ENCODE assay signal across 33 cellular contexts in the genomic region with DNA sequence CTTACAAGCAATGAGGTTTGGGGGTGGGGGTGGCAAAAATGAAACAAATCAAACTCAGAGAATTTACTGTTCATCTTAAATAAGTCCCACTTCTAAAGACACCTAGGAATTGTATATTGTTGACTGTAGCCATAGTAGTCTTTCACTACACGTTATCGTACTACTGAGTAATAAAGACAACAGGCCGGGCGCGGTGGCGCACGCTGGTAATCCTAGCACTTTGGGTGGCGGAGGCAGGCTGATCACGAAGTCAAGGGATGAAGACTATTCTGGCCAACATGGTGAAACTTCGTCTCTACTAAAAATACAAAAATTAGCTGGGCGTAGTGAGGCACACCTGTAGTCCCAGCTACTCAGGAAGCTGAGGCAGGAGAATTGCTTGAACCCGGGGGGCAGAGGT.
"Had no signal": no experiment of that assay in that cellular context is flagged by ENCODE, and none has a peak within 500 bp of the region (broad histone marks: within the 10 kb centered on the region; RNA-seq: fewer than 3 reads in every experiment).

No MANE protein-coding gene starts in this region.

- H3K4me3 ChIP-seq: breast epithelium had no signal

- H3K27ac ChIP-seq: brain microvascular endothelial cell, breast epithelium, VCaP had no signal

- H3K27ac Mint-ChIP-seq: activated CD4-positive, alpha-beta memory T cell treated with anti-CD3 and anti-CD28 coated beads, Interleukin-2, amount 10 ng/mL, durations not matched to agents 7 days and 5 days; activated CD4-positive, alpha-beta T cell treated with anti-CD3 and anti-CD28 coated beads for 36 hours; activated CD4-positive, alpha-beta T cell treated with anti-CD3 and anti-CD28 coated beads, Interleukin-2, amount 10 ng/mL, durations not matched to agents 7 days and 5 days; activated CD8-positive, alpha-beta memory T cell treated with anti-CD3 and anti-CD28 coated beads, Interleukin-2, amount 10 ng/mL, durations not matched to agents 7 days and 5 days; activated CD8-positive, alpha-beta T cell treated with anti-CD3 and anti-CD28 coated beads, Interleukin-2, amount 10 ng/mL, durations not matched to agents 7 days and 5 days; activated naive CD4-positive, alpha-beta T cell treated with anti-CD3 and anti-CD28 coated beads, Interleukin-2, amount 10 ng/mL, durations not matched to agents 7 days and 5 days; activated naive CD4-positive, alpha-beta T cell treated with anti-CD3 and anti-CD28 coated beads, Interleukin-2, amount 50 U/mL, for 24 hours; activated naive CD8-positive, alpha-beta T cell; activated naive CD8-positive, alpha-beta T cell treated with anti-CD3 and anti-CD28 coated beads, Interleukin-2, amount 10 ng/mL, durations not matched to agents 7 days and 5 days; activated naive CD8-positive, alpha-beta T cell treated with anti-CD3 and anti-CD28 coated beads, Interleukin-2, amount 50 U/mL, for 24 hours; activated T-cell treated with anti-CD3 and anti-CD28 coated beads, Interleukin-2, amount 50 U/mL, for 24 hours; activated T-helper 2 cell treated with anti-CD3 and anti-CD28 coated beads, Interferon-gamma antibody, Interleukin-2, Interleukin-4, amounts not matched to agents 10 μg/mL and 5 μg/mL and 100 μg/mL, durations not matched to agents 14 hours and 24 hours and 36 hours; T-helper 1 cell treated with Interleukin-12 subunit alpha and Interleukin-12 subunit beta and Interleukin-4 antibody, amounts not matched to agents 30 μg/mL and 1 μg/mL, for 36 hours; T-helper 2 cell treated with Interferon-gamma antibody and Interleukin-4, amounts not matched to agents 5 μg/mL and 100 μg/mL, for 36 hours had no signal

- H3K4me3 Mint-ChIP-seq: activated CD4-positive, alpha-beta memory T cell treated with anti-CD3 and anti-CD28 coated beads, Interleukin-2, amount 10 ng/mL, durations not matched to agents 7 days and 5 days; activated CD4-positive, alpha-beta T cell treated with anti-CD3 and anti-CD28 coated beads for 36 hours; activated CD4-positive, alpha-beta T cell treated with anti-CD3 and anti-CD28 coated beads, Interleukin-2, amount 10 ng/mL, durations not matched to agents 7 days and 5 days; activated CD8-positive, alpha-beta memory T cell treated with anti-CD3 and anti-CD28 coated beads, Interleukin-2, amount 10 ng/mL, durations not matched to agents 7 days and 5 days; activated CD8-positive, alpha-beta T cell treated with anti-CD3 and anti-CD28 coated beads, Interleukin-2, amount 10 ng/mL, durations not matched to agents 7 days and 5 days; activated naive CD4-positive, alpha-beta T cell treated with anti-CD3 and anti-CD28 coated beads, Interleukin-2, amount 10 ng/mL, durations not matched to agents 7 days and 5 days; activated naive CD4-positive, alpha-beta T cell treated with anti-CD3 and anti-CD28 coated beads, Interleukin-2, amount 50 U/mL, for 24 hours; activated naive CD8-positive, alpha-beta T cell; activated naive CD8-positive, alpha-beta T cell treated with anti-CD3 and anti-CD28 coated beads, Interleukin-2, amount 10 ng/mL, durations not matched to agents 7 days and 5 days; activated naive CD8-positive, alpha-beta T cell treated with anti-CD3 and anti-CD28 coated beads, Interleukin-2, amount 50 U/mL, for 24 hours; activated T-cell treated with anti-CD3 and anti-CD28 coated beads, Interleukin-2, amount 50 U/mL, for 24 hours; T-helper 1 cell treated with Interleukin-12 subunit alpha and Interleukin-12 subunit beta and Interleukin-4 antibody, amounts not matched to agents 30 μg/mL and 1 μg/mL, for 36 hours; T-helper 2 cell treated with Interferon-gamma antibody and Interleukin-4, amounts not matched to agents 5 μg/mL and 100 μg/mL, for 36 hours had no signal

- ATAC-seq: activated CD4-positive, alpha-beta T cell treated with anti-CD3 and anti-CD28 coated beads for 36 hours; activated CD4-positive, CD25-positive, alpha-beta regulatory T cell treated with anti-CD3 and anti-CD28 coated beads, Interleukin-2, amount 50 U/mL, for 24 hours; activated CD8-positive, alpha-beta memory T cell treated with anti-CD3 and anti-CD28 coated beads, Interleukin-2, amount 10 ng/mL, durations not matched to agents 7 days and 5 days; activated CD8-positive, alpha-beta T cell treated with anti-CD3 and anti-CD28 coated beads, Interleukin-2, amount 10 ng/mL, durations not matched to agents 7 days and 5 days; activated naive CD8-positive, alpha-beta T cell treated with anti-CD3 and anti-CD28 coated beads, Interleukin-2, amount 50 U/mL, for 24 hours had no signal

- H3K27me3 Mint-ChIP-seq: activated naive CD4-positive, alpha-beta T cell treated with anti-CD3 and anti-CD28 coated beads, Interleukin-2, amount 50 U/mL, for 24 hours; activated naive CD8-positive, alpha-beta T cell; activated naive CD8-positive, alpha-beta T cell treated with anti-CD3 and anti-CD28 coated beads, Interleukin-2, amount 50 U/mL, for 24 hours had no signal

- H3K4me1 ChIP-seq: breast epithelium had no signal

- DNase-seq: activated CD4-positive, alpha-beta memory T cell treated with anti-CD3 and anti-CD28 coated beads, Interleukin-2, amount 10 ng/mL, durations not matched to agents 7 days and 5 days; activated CD4-positive, alpha-beta T cell treated with anti-CD3 and anti-CD28 coated beads for 1 hour; activated CD4-positive, alpha-beta T cell treated with anti-CD3 and anti-CD28 coated beads for 36 hours; activated CD4-positive, alpha-beta T cell treated with anti-CD3 and anti-CD28 coated beads for 48 hours; activated CD4-positive, alpha-beta T cell treated with anti-CD3 and anti-CD28 coated beads, Interleukin-2, amount 10 ng/mL, durations not matched to agents 7 days and 5 days; activated CD4-positive, alpha-beta T cell treated with anti-CD3 and anti-CD28 coated beads, Interleukin-2, amount 50 U/mL, for 48 hours; activated CD4-positive, CD25-positive, alpha-beta regulatory T cell; activated CD8-positive, alpha-beta memory T cell treated with anti-CD3 and anti-CD28 coated beads for 24 hours; activated CD8-positive, alpha-beta memory T cell treated with anti-CD3 and anti-CD28 coated beads, Interleukin-2, amount 10 ng/mL, durations not matched to agents 7 days and 5 days; activated CD8-positive, alpha-beta memory T cell treated with anti-CD3 and anti-CD28 coated beads, Interleukin-2, amount 50 U/mL, for 48 hours; activated CD8-positive, alpha-beta T cell treated with anti-CD3 and anti-CD28 coated beads, Interleukin-2, amount 10 ng/mL, durations not matched to agents 7 days and 5 days; activated effector memory CD4-positive, alpha-beta T cell treated with Interleukin-2 at 50 U/mL for 16 hours; activated gamma-delta T cell; activated naive CD4-positive, alpha-beta T cell treated with anti-CD3 and anti-CD28 coated beads, Interleukin-2, amount 10 ng/mL, durations not matched to agents 7 days and 5 days; activated naive CD4-positive, alpha-beta T cell treated with Interleukin-2 at 50 U/mL for 16 hours; activated naive CD8-positive, alpha-beta T cell treated with anti-CD3 and anti-CD28 coated beads, Interleukin-2, amount 10 ng/mL, durations not matched to agents 7 days and 5 days; activated naive CD8-positive, alpha-beta T cell treated with anti-CD3 and anti-CD28 coated beads, Interleukin-2, amount 50 U/mL, for 24 hours; activated T-cell treated with anti-CD3 and anti-CD28 coated beads, Interleukin-2, amount 50 U/mL, for 24 hours; activated T-cell treated with anti-CD3 and anti-CD28 coated beads, Interleukin-2, amount 50 U/mL, for 48 hours; aorta; brain microvascular endothelial cell; central memory CD4-positive, alpha-beta T cell; T-helper 1 cell; T-helper 2 cell; T-helper 9 cell had no signal

- H3K36me3 Mint-ChIP-seq: activated naive CD4-positive, alpha-beta T cell treated with anti-CD3 and anti-CD28 coated beads, Interleukin-2, amount 10 ng/mL, durations not matched to agents 7 days and 5 days; activated naive CD8-positive, alpha-beta T cell treated with anti-CD3 and anti-CD28 coated beads, Interleukin-2, amount 10 ng/mL, durations not matched to agents 7 days and 5 days had no signal

- H3K36me3 ChIP-seq: brain microvascular endothelial cell, breast epithelium had no signal

- H3K4me1 Mint-ChIP-seq: activated CD4-positive, alpha-beta T cell treated with anti-CD3 and anti-CD28 coated beads, Interleukin-2, amount 10 ng/mL, durations not matched to agents 7 days and 5 days; activated CD8-positive, alpha-beta memory T cell treated with anti-CD3 and anti-CD28 coated beads, Interleukin-2, amount 10 ng/mL, durations not matched to agents 7 days and 5 days; activated naive CD4-positive, alpha-beta T cell treated with anti-CD3 and anti-CD28 coated beads, Interleukin-2, amount 10 ng/mL, durations not matched to agents 7 days and 5 days; activated naive CD8-positive, alpha-beta T cell treated with anti-CD3 and anti-CD28 coated beads, Interleukin-2, amount 10 ng/mL, durations not matched to agents 7 days and 5 days had no signal

- H3K27me3 ChIP-seq: brain microvascular endothelial cell, breast epithelium had no signal
